ENCODE assay signal across 7 cellular contexts in genomic region chr1:28505406-28506187, GRCh38. TPM values are rescaled to one million over a fixed set of nuclear protein-coding genes. Genes with fewer than 3 reads are reported as not detected.
DNase-seq lines count a peak whose midpoint lies in the region; ATAC-seq and TF ChIP-seq lines count a peak whose summit lies in the region.

Gene RCC1, plus strand, starts transcription at chr1:28506043. Its CDS starts 23,824 bp downstream, at chr1:28529867.

- no peaks in the 10 kb centered on the region for H3K27me3 ChIP-seq in hepatocyte

- H3K36me3 ChIP-seq in hepatocyte (replicated peaks; ENCODE audit: insufficient read depth, low read depth) = peaks cover 9% of the 10 kb centered on the region

- H3K4me2 ChIP-seq in hepatocyte = peak within 1 kb of the TSS; percentile 93

- H3K9me3 ChIP-seq in hepatocyte (ENCODE audit: low read depth) = no peaks in the 10 kb centered on the region

- H3K79me2 ChIP-seq in hepatocyte = peaks cover 45% of the 10 kb centered on the region

- peak; percentile 99 for TF ChIP-seq POLR2A in GM18505 (IDR thresholded peaks at IDR 0.05; ENCODE audit: borderline replicate concordance, extremely low read depth, insufficient read depth, insufficient read length)

- H3K4me1 ChIP-seq in hepatocyte (ENCODE audit: insufficient read depth) = peaks cover 22% of the 10 kb centered on the region

- in situ Hi-C loops in astrocyte of the cerebellum (cut with HindIII; ENCODE audit: low sequenced_read_pairs) = no loop called here

- no peaks in the 10 kb centered on the region for H3K9me2 ChIP-seq in hepatocyte (replicated peaks; ENCODE audit: insufficient read depth)

- peak within 1 kb of the TSS; percentile 84 for H3K4me3 ChIP-seq in astrocyte of the cerebellum (ENCODE audit: low read depth, low read length)
- H3K4me3 ChIP-seq in hepatocyte = peak within 1 kb of the TSS; percentile 95

- WGBS in hepatocyte (ENCODE audit: low lambda C conversion rate, missing lambda C conversion rate) = 5% methylated on average over 41 of the region's 41 CpGs

- H4K20me1 ChIP-seq in hepatocyte (ENCODE audit: insufficient read depth, poor library complexity, severe bottlenecking) = peaks cover 38% of the 10 kb centered on the region

- peak; percentile 81 for DNase-seq in NCI-H2029 treated with DMSO at 0.1 percent for 48 hours (lab: John Stamatoyannopoulos, UW)
- DNase-seq in T-helper 9 cell = peak; percentile 87
- DNase-seq in astrocyte of the cerebellum (ENCODE audit: low read depth) = peak; percentile 99
- DNase-seq in hepatocyte (ENCODE audit: low spot score) = peak; percentile 99
- peak; percentile 94 for DNase-seq in retina

- H2AFZ ChIP-seq in hepatocyte = peak within 1 kb of the TSS; percentile 59

- TF ChIP-seq CTCF in astrocyte of the cerebellum (IDR thresholded peaks at IDR 0.05; ENCODE audit: low read depth, low read length, missing control alignments) = no peak
- no peak for TF ChIP-seq CTCF in hepatocyte (IDR thresholded peaks at IDR 0.05; ENCODE audit: poor library complexity)

- ATAC-seq in GM18505 (IDR thresholded peaks at IDR 0.05; ENCODE audit: unreplicated experiment) (peak; percentile 70), HG02973 (IDR thresholded peaks at IDR 0.05; ENCODE audit: unreplicated experiment) (peak; percentile 70)

- peak within 1 kb of the TSS; percentile 87 for H3K27ac ChIP-seq in hepatocyte

RNA-seq across cellular contexts. Expression of gene RCC1, which starts in this region (rescaled TPM):
- total RNA-seq in hepatocyte = 37.3 and 38.5 TPM in 2 replicates
- polyA plus RNA-seq in hepatocyte = 15.7 and 23.5 TPM in 2 replicates

Comparison
In these comparisons a context has a peak if more than half of its experiments do, and no peak if none do; other contexts are left out.
1. Peak in every context shown above with its lines: DNase-seq, ATAC-seq, H3K4me3 ChIP-seq and H3K27ac ChIP-seq.